ENCODE assay signal across 29 cellular contexts in the genomic region with DNA sequence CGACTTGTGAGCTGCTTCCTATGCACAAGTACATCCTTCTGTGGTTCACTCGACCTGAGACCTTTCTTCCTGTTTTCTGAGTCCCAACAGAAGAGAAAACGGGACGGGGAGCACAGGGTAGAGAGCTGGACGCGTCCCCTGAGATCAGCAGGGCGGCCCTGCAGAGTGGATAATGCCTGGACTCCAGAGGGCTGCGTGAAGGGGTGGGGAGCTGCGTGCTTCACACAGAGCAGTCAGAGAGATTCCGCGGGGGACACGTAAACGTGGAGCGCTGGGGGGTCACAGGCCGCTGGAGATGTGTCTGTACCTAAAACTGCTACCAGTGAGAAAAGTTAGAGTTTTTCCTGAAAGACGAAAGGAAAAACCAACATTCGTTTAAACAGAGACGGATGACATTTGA. TPM values are rescaled to one million over a fixed set of nuclear protein-coding genes. Genes with fewer than 3 reads are reported as not detected.
"Had no signal": no experiment of that assay in that cellular context is flagged by ENCODE, and none has a peak within 500 bp of the region (broad histone marks: within the 10 kb centered on the region; RNA-seq: fewer than 3 reads in every experiment).

No MANE protein-coding gene starts in this region.

- H3K27ac ChIP-seq: adrenal gland, KMS-11, SJSA1 had no signal

- H3K4me3 ChIP-seq: adrenal gland, SJSA1 had no signal

- H3K9ac ChIP-seq: KMS-11 had no signal

- H3K36me3 Mint-ChIP-seq: activated CD4-positive, alpha-beta memory T cell treated with anti-CD3 and anti-CD28 coated beads for 36 hours; activated naive CD4-positive, alpha-beta T cell treated with anti-CD3 and anti-CD28 coated beads, Interleukin-2, amount 10 ng/mL, durations not matched to agents 7 days and 5 days; activated naive CD8-positive, alpha-beta T cell treated with anti-CD3 and anti-CD28 coated beads, Interleukin-2, amount 10 ng/mL, durations not matched to agents 7 days and 5 days had no signal

- H3K4me1 ChIP-seq: adrenal gland had no signal

- DNase-seq: activated B cell treated with CpG ODN at 0.5 μM for 24 hours; activated CD4-positive, alpha-beta memory T cell treated with anti-CD3 and anti-CD28 coated beads for 36 hours; activated CD4-positive, alpha-beta T cell treated with anti-CD3 and anti-CD28 coated beads for 1 hour; activated CD4-positive, alpha-beta T cell treated with anti-CD3 and anti-CD28 coated beads, Interleukin-2, amount 10 ng/mL, durations not matched to agents 7 days and 5 days; activated gamma-delta T cell treated with Interleukin-2 at 50 U/mL for 16 hours; activated naive CD4-positive, alpha-beta T cell treated with anti-CD3 and anti-CD28 coated beads, Interleukin-2, amount 10 ng/mL, durations not matched to agents 7 days and 5 days; activated naive CD8-positive, alpha-beta T cell treated with anti-CD3 and anti-CD28 coated beads, Interleukin-2, amount 10 ng/mL, durations not matched to agents 7 days and 5 days; activated T-cell treated with anti-CD3 and anti-CD28 coated beads for 4 hours; activated T-cell treated with anti-CD3 and anti-CD28 coated beads, Interleukin-2, amount 50 U/mL, for 72 hours; adrenal gland; anterior cingulate cortex; NCI-H1092; NCI-H1417 treated with DMSO at 0.1 percent for 48 hours; NCI-H1694; NCI-H2029 treated with DMSO at 0.1 percent for 48 hours; NCI-H345; NCI-H510A; PC-3; SHP77; SW 1271; T-helper 17 cell; T-helper 9 cell had no signal

- H3K36me3 ChIP-seq: adrenal gland, SJSA1 had no signal

- H3K27ac Mint-ChIP-seq: activated B cell treated with CpG ODN at 0.5 μM for 24 hours; activated CD4-positive, alpha-beta memory T cell treated with anti-CD3 and anti-CD28 coated beads for 36 hours; activated CD4-positive, alpha-beta T cell treated with anti-CD3 and anti-CD28 coated beads, Interleukin-2, amount 10 ng/mL, durations not matched to agents 7 days and 5 days; activated naive CD4-positive, alpha-beta T cell treated with anti-CD3 and anti-CD28 coated beads, Interleukin-2, amount 10 ng/mL, durations not matched to agents 7 days and 5 days; activated naive CD8-positive, alpha-beta T cell treated with anti-CD3 and anti-CD28 coated beads, Interleukin-2, amount 10 ng/mL, durations not matched to agents 7 days and 5 days; activated T-cell treated with anti-CD3 and anti-CD28 coated beads, Interleukin-2, amount 50 U/mL, for 72 hours; activated T-helper 2 cell treated with anti-CD3 and anti-CD28 coated beads, Interferon-gamma antibody, Interleukin-2, Interleukin-4, amounts not matched to agents 10 μg/mL and 5 μg/mL and 100 μg/mL, durations not matched to agents 14 hours and 24 hours and 36 hours; IgD-negative memory B cell; T-helper 17 cell had no signal

- H3K9me3 Mint-ChIP-seq: activated B cell treated with CpG ODN at 0.5 μM for 24 hours; activated CD4-positive, alpha-beta memory T cell treated with anti-CD3 and anti-CD28 coated beads for 36 hours; activated CD4-positive, alpha-beta T cell treated with anti-CD3 and anti-CD28 coated beads, Interleukin-2, amount 10 ng/mL, durations not matched to agents 7 days and 5 days; activated naive CD4-positive, alpha-beta T cell treated with anti-CD3 and anti-CD28 coated beads, Interleukin-2, amount 10 ng/mL, durations not matched to agents 7 days and 5 days; activated naive CD8-positive, alpha-beta T cell treated with anti-CD3 and anti-CD28 coated beads, Interleukin-2, amount 10 ng/mL, durations not matched to agents 7 days and 5 days; activated T-cell treated with anti-CD3 and anti-CD28 coated beads, Interleukin-2, amount 50 U/mL, for 72 hours; activated T-helper 2 cell treated with anti-CD3 and anti-CD28 coated beads, Interferon-gamma antibody, Interleukin-2, Interleukin-4, amounts not matched to agents 10 μg/mL and 5 μg/mL and 100 μg/mL, durations not matched to agents 14 hours and 24 hours and 36 hours; IgD-negative memory B cell had no signal

- H3K4me1 Mint-ChIP-seq: activated B cell treated with CpG ODN at 0.5 μM for 24 hours had no signal

- H3K27me3 ChIP-seq: adrenal gland, SJSA1 had no signal

- H3K4me3 Mint-ChIP-seq: activated B cell treated with CpG ODN at 0.5 μM for 24 hours; activated CD4-positive, alpha-beta memory T cell treated with anti-CD3 and anti-CD28 coated beads for 36 hours; activated CD4-positive, alpha-beta T cell treated with anti-CD3 and anti-CD28 coated beads, Interleukin-2, amount 10 ng/mL, durations not matched to agents 7 days and 5 days; activated naive CD4-positive, alpha-beta T cell treated with anti-CD3 and anti-CD28 coated beads, Interleukin-2, amount 10 ng/mL, durations not matched to agents 7 days and 5 days; activated naive CD8-positive, alpha-beta T cell treated with anti-CD3 and anti-CD28 coated beads, Interleukin-2, amount 10 ng/mL, durations not matched to agents 7 days and 5 days; activated T-cell treated with anti-CD3 and anti-CD28 coated beads, Interleukin-2, amount 50 U/mL, for 72 hours; T-helper 17 cell had no signal

- ATAC-seq: activated T-cell treated with anti-CD3 and anti-CD28 coated beads, Interleukin-2, amount 50 U/mL, for 72 hours; PC-3; SK-N-SH treated with all-trans-retinoic acid at 6 μM for 48 hours; T-helper 17 cell had no signal

- H3K9me3 ChIP-seq: adrenal gland, SJSA1 had no signal

RNA-seq across cellular contexts. Expression of gene HSD17B3, which starts 46.3 kb away (rescaled TPM):
- total RNA-seq: activated B cell treated with CpG ODN at 0.5 μM for 24 hours; activated CD4-positive, alpha-beta memory T cell treated with anti-CD3 and anti-CD28 coated beads for 36 hours; activated CD8-positive, alpha-beta memory T cell treated with anti-CD3 and anti-CD28 coated beads for 36 hours; activated T-helper 2 cell treated with anti-CD3 and anti-CD28 coated beads, Interferon-gamma antibody, Interleukin-2, Interleukin-4, amounts not matched to agents 10 μg/mL and 5 μg/mL and 100 μg/mL, durations not matched to agents 14 hours and 24 hours and 36 hours; MCF 10A; SJSA1 had no signal
- polyA plus RNA-seq: IgD-negative memory B cell had no signal
